Comparison of ENCODE assay signal across 8 cellular contexts in the genomic region with DNA sequence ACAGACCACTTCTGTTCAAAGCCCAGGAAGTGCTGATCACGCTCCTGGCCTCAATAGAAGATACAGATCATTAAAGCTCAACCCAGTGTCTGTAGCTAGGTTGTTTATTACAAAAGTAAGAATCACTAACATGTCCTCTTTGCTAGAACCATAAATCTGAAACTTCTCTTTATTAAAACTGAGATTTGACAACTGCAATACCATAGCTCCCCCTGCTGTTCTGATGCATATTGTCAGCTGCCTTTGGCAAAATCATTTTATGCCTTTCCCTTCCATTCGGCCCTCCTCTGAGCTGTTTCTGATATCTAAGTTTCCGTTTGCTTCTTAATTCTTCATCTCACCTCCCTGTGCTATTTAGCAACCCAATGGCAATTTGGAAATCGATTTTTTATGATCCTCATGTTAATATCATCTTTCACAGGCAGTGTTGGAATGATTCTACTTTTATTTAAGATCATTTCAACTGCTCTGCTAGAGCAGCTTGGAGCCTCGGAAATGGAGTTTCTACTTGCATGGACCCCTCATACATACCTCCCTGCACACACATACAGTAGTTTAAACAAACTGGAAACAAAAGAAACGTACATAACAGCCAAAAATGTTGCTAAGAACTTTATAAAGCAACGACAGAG.
DNase-seq lines count a peak whose midpoint lies in the region; ATAC-seq and TF ChIP-seq lines count a peak whose summit lies in the region.

No MANE protein-coding gene starts in this region.

- intact Hi-C loops in activated naive CD4-positive, alpha-beta T cell treated with anti-CD3 and anti-CD28 coated beads for 36 hours (cut with micrococcal nuclease), result loop anchor here (1.0 kb wide), 4 partner anchors 491 to 940 kb away; no protein-coding TSS in a partner anchor

- no peaks in the 10 kb centered on the region for H3K36me3 Mint-ChIP-seq in activated naive CD4-positive, alpha-beta T cell treated with anti-CD3 and anti-CD28 coated beads for 36 hours (ENCODE audit: low read depth)

- H3K79me2 ChIP-seq in SU-DHL-6 (ENCODE audit: insufficient read depth, low read length), result no peaks in the 10 kb centered on the region
- H3K79me2 ChIP-seq in parathyroid adenoma, result no peaks in the 10 kb centered on the region

- no peaks in the 10 kb centered on the region for H3K9me3 Mint-ChIP-seq in activated naive CD4-positive, alpha-beta T cell treated with anti-CD3 and anti-CD28 coated beads for 36 hours

- no peaks in the 10 kb centered on the region for H4K20me1 ChIP-seq in SU-DHL-6 (ENCODE audit: low read depth, low read length)

- H3K36me3 ChIP-seq in SU-DHL-6 (ENCODE audit: low read length) (no peaks in the 10 kb centered on the region), parathyroid adenoma (ENCODE audit: control insufficient read depth, insufficient read depth, low read length) (no peaks in the 10 kb centered on the region)

- no peak overlapping the region for H3K9ac ChIP-seq in SU-DHL-6 (ENCODE audit: low read length)
- no peak overlapping the region for H3K9ac ChIP-seq in parathyroid adenoma

- CTCF ChIA-PET in activated naive CD4-positive, alpha-beta T cell treated with anti-CD3 and anti-CD28 coated beads for 36 hours (lab: Charles Lee), result interaction anchor here (0.6 to 1.8 kb wide), 7 partner anchors 490 to 944 kb away, joined by 3 to 10 read pairs (median 3); no protein-coding TSS in a partner anchor

- H3K9me2 ChIP-seq in SU-DHL-6 (replicated peaks; ENCODE audit: insufficient read depth, low read length), result no peaks in the 10 kb centered on the region

- H3K27ac Mint-ChIP-seq in activated naive CD4-positive, alpha-beta T cell treated with anti-CD3 and anti-CD28 coated beads for 36 hours, result no peak overlapping the region

- H3K4me3 Mint-ChIP-seq in activated naive CD4-positive, alpha-beta T cell treated with anti-CD3 and anti-CD28 coated beads for 36 hours, result no peak overlapping the region

- H2AFZ ChIP-seq in SU-DHL-6 (ENCODE audit: low read depth, low read length, severe bottlenecking) (no peak overlapping the region), parathyroid adenoma (no peak overlapping the region)

- H3K4me3 ChIP-seq in LNCaP clone FGC (ENCODE audit: low read depth, low read length) (no peak overlapping the region), SU-DHL-6 (ENCODE audit: insufficient read depth, low read length, poor library complexity, severe bottlenecking) (no peak overlapping the region), fibroblast of pulmonary artery (replicated peaks; ENCODE audit: low read depth, low read length) (no peak overlapping the region), parathyroid adenoma (ENCODE audit: low read depth, low read length) (no peak overlapping the region)

- H3K4me2 ChIP-seq in SU-DHL-6 (ENCODE audit: low read depth, low read length, poor library complexity, severe bottlenecking) (no peak overlapping the region), parathyroid adenoma (ENCODE audit: low read length) (peak overlapping the region; percentile 66)

- DNase-seq in activated naive CD4-positive, alpha-beta T cell treated with anti-CD3 and anti-CD28 coated beads for 36 hours, result peak; percentile 27
- DNase-seq in activated naive CD4-positive, alpha-beta T cell (lab: John Stamatoyannopoulos, UW), result no peak
- DNase-seq in LNCaP clone FGC (ENCODE audit: low read depth) (peak; percentile 63), fibroblast of pulmonary artery (ENCODE audit: low read depth) (peak; percentile 82)

- peak; percentile 52 for ATAC-seq in GM21825 (IDR thresholded peaks at IDR 0.05; ENCODE audit: unreplicated experiment)
- no peak for ATAC-seq in GM21737 (IDR thresholded peaks at IDR 0.05; ENCODE audit: unreplicated experiment)

- no peaks in the 10 kb centered on the region for H3K4me1 ChIP-seq in parathyroid adenoma

- H3K9me3 ChIP-seq in SU-DHL-6 (ENCODE audit: insufficient read depth, low read length) (no peaks in the 10 kb centered on the region), parathyroid adenoma (ENCODE audit: control insufficient read depth, low read length) (no peaks in the 10 kb centered on the region)

- no peak overlapping the region for H3K27ac ChIP-seq in SU-DHL-6 (ENCODE audit: low read depth, low read length)
- H3K27ac ChIP-seq in parathyroid adenoma, result no peak overlapping the region

- H3K27me3 Mint-ChIP-seq in activated naive CD4-positive, alpha-beta T cell treated with anti-CD3 and anti-CD28 coated beads for 36 hours (ENCODE audit: low read depth), result no peaks in the 10 kb centered on the region

- no peaks in the 10 kb centered on the region for H3K4me1 Mint-ChIP-seq in activated naive CD4-positive, alpha-beta T cell treated with anti-CD3 and anti-CD28 coated beads for 36 hours (ENCODE audit: low read depth)

- H3F3A ChIP-seq in SU-DHL-6 (ENCODE audit: insufficient read depth), result no peaks in the 10 kb centered on the region

- H3K27me3 ChIP-seq in SU-DHL-6 (ENCODE audit: low read length), result no peaks in the 10 kb centered on the region
- no peaks in the 10 kb centered on the region for H3K27me3 ChIP-seq in parathyroid adenoma (ENCODE audit: control insufficient read depth, insufficient read depth, low read length)

- peak; percentile 79 for TF ChIP-seq CTCF in LNCaP clone FGC (IDR thresholded peaks at IDR 0.05; ENCODE audit: control insufficient read depth, extremely low read depth, insufficient read depth)
- peak; percentile 57 for TF ChIP-seq CTCF in SU-DHL-6 (IDR thresholded peaks at IDR 0.05; ENCODE audit: insufficient read depth, low read length, poor library complexity, severe bottlenecking)
- TF ChIP-seq CTCF in fibroblast of pulmonary artery (IDR thresholded peaks at IDR 0.05; ENCODE audit: low read length, missing control alignments), result peak; percentile 89
- TF ChIP-seq CTCF in parathyroid adenoma (IDR thresholded peaks at IDR 0.05), result peak; percentile 48

Comparison
In these comparisons a context has a peak if more than half of its experiments do, and no peak if none do; other contexts are left out.
1. DNase-seq: peak in activated naive CD4-positive, alpha-beta T cell treated with anti-CD3 and anti-CD28 coated beads for 36 hours (single experiment), LNCaP clone FGC (single experiment) and fibroblast of pulmonary artery (single experiment); none in activated naive CD4-positive, alpha-beta T cell (0 of 4).
2. Peak in every context shown above with its lines, with median percentiles within 50 percentile points of each other: CTCF ChIP-seq.